17 cellular contexts compared by ENCODE assay signal in genomic region chr15:53746101-53746500, GRCh38. TPM values are rescaled to one million over a fixed set of nuclear protein-coding genes. Genes with fewer than 3 reads are reported as not detected.
"Had no signal": no experiment of that assay in that cellular context is flagged by ENCODE, and none has a peak within 500 bp of the region (broad histone marks: within the 10 kb centered on the region; RNA-seq: fewer than 3 reads in every experiment).

No MANE protein-coding gene starts in this region.

- H3K4me1 ChIP-seq: left lung, sigmoid colon, upper lobe of right lung had no signal

- H3K4me3 ChIP-seq: dorsolateral prefrontal cortex, left lung, ovary, sigmoid colon, thoracic aorta, upper lobe of right lung had no signal

- H3K36me3 ChIP-seq: left lung, ovary, sigmoid colon, thoracic aorta, upper lobe of right lung had no signal

- H3K27ac ChIP-seq: dorsolateral prefrontal cortex, left lung, ovary, sigmoid colon, thoracic aorta, upper lobe of right lung had no signal

- ATAC-seq: activated CD8-positive, alpha-beta T cell treated with anti-CD3 and anti-CD28 coated beads, Interleukin-2, amount 10 ng/mL, durations not matched to agents 7 days and 5 days; esophagus mucosa; left lung; naive thymus-derived CD4-positive, alpha-beta T cell; upper lobe of right lung; WTC11 had no signal

- H3K9me3 ChIP-seq: left lung, ovary, sigmoid colon, thoracic aorta, upper lobe of right lung had no signal

- H3K27me3 ChIP-seq: left lung, ovary, sigmoid colon, upper lobe of right lung had no signal

- DNase-seq: activated CD4-positive, alpha-beta T cell treated with anti-CD3 and anti-CD28 coated beads for 48 hours; activated CD8-positive, alpha-beta memory T cell treated with anti-CD3 and anti-CD28 coated beads, Interleukin-2, amount 50 U/mL, for 4 hours; activated CD8-positive, alpha-beta T cell treated with anti-CD3 and anti-CD28 coated beads, Interleukin-2, amount 10 ng/mL, durations not matched to agents 7 days and 5 days; activated effector memory CD4-positive, alpha-beta T cell treated with anti-CD3 and anti-CD28 coated beads, Interleukin-2, amount 50 U/mL, for 16 hours; activated T-cell treated with anti-CD3 and anti-CD28 coated beads, Interleukin-2, amount 50 U/mL, for 48 hours; dorsolateral prefrontal cortex; left lung; naive thymus-derived CD4-positive, alpha-beta T cell; ovary; sigmoid colon; stimulated activated CD4-positive, alpha-beta T cell treated with anti-CD3 and anti-CD28 coated beads, Interleukin-2, amount 100 ng/mL, for 24 hours; upper lobe of right lung had no signal

RNA-seq across cellular contexts. Expression of gene WDR72, which starts 13.4 kb away (rescaled TPM):
- total RNA-seq: activated CD8-positive, alpha-beta T cell treated with anti-CD3 and anti-CD28 coated beads, Interleukin-2, amount 10 ng/mL, durations not matched to agents 7 days and 5 days; cardiac septum; naive thymus-derived CD4-positive, alpha-beta T cell; pulmonary artery endothelial cell had no signal
- polyA plus RNA-seq: naive thymus-derived CD4-positive, alpha-beta T cell had no signal
